1 cellular context compared by ENCODE assay signal in genomic region chr11:4607782-4608666, GRCh38.
TF ChIP-seq lines count a peak whose summit lies in the region.

TRIM68 (minus strand) TSS chr11:4608231; CDS start chr11:4605504, 2,727 bp downstream.

TF ChIP-seq in SK-N-SH, 30 proteins besides CTCF, POLR2A, EP300 and RAD21 (continued from another document):
- TF ChIP-seq REST (IDR thresholded peaks at IDR 0.05; ENCODE audit: low read depth, low read length) (no peak), USF1 (IDR thresholded peaks at IDR 0.05; ENCODE audit: borderline replicate concordance, low read depth) (no peak), RXRA (IDR thresholded peaks at IDR 0.05; ENCODE audit: borderline replicate concordance, low read depth) (no peak), FOXM1 (IDR thresholded peaks at IDR 0.05; ENCODE audit: low read depth) (no peak), MXI1 (IDR thresholded peaks at IDR 0.05; ENCODE audit: low read depth, low read length) (0 out of 2 replicates have a peak, but pooled peaks have one; percentile 28), PBX3 (IDR thresholded peaks at IDR 0.05) (no peak), SMC3 (IDR thresholded peaks at IDR 0.05; ENCODE audit: low read depth, low read length) (no peak), ELF1 (IDR thresholded peaks at IDR 0.05) (peak; percentile 92), FOXJ3 (CRISPR knock-in tag; IDR thresholded peaks at IDR 0.05) (no peak), TAF1 (IDR thresholded peaks at IDR 0.05; ENCODE audit: borderline replicate concordance, low read depth, low read length) (peak; percentile 50), RCOR1 (IDR thresholded peaks at IDR 0.05; ENCODE audit: low read length) (peak; percentile 23; the same call in 1 of the 2 replicates), FOSL2 (IDR thresholded peaks at IDR 0.05; ENCODE audit: borderline replicate concordance, low read depth) (no peak), USF2 (IDR thresholded peaks at IDR 0.05; ENCODE audit: borderline replicate concordance, low read depth, low read length) (no peak), NFIC (IDR thresholded peaks at IDR 0.05; ENCODE audit: borderline replicate concordance) (no peak; the same call in none of the 2 replicates), MAX (IDR thresholded peaks at IDR 0.05; ENCODE audit: low read depth) (peak; percentile 61; the same call in 1 of the 2 replicates), CHD2 (IDR thresholded peaks at IDR 0.05; ENCODE audit: low read length, partially characterized antibody) (peak; percentile 70), GABPA (IDR thresholded peaks at IDR 0.05; ENCODE audit: low read depth) (peak; percentile 35; the same call in 1 of the 2 replicates), POLR2AphosphoS5 (IDR thresholded peaks at IDR 0.05; ENCODE audit: low read depth, low read length) (peak; percentile 77), MEF2A (IDR thresholded peaks at IDR 0.05; ENCODE audit: borderline replicate concordance, low read depth) (no peak), JUND (IDR thresholded peaks at IDR 0.05) (no peak), TCF12 (IDR thresholded peaks at IDR 0.05) (no peak), YY1 (IDR thresholded peaks at IDR 0.05; ENCODE audit: low read depth) (no peak), GATA2 (CRISPR knock-in tag; IDR thresholded peaks at IDR 0.05) (no peak), TEAD4 (IDR thresholded peaks at IDR 0.05; ENCODE audit: borderline replicate concordance, insufficient read depth) (no peak), EZH2phosphoT487 (IDR thresholded peaks at IDR 0.05; ENCODE audit: borderline replicate concordance, low read depth) (no peak), RFX5 (IDR thresholded peaks at IDR 0.05; ENCODE audit: low read length) (peak; percentile 76; the same call in 1 of the 2 replicates), NRF1 (IDR thresholded peaks at IDR 0.05; ENCODE audit: low read depth, low read length) (peak; percentile 63)
